33 cellular contexts compared by ENCODE assay signal in the genomic region with DNA sequence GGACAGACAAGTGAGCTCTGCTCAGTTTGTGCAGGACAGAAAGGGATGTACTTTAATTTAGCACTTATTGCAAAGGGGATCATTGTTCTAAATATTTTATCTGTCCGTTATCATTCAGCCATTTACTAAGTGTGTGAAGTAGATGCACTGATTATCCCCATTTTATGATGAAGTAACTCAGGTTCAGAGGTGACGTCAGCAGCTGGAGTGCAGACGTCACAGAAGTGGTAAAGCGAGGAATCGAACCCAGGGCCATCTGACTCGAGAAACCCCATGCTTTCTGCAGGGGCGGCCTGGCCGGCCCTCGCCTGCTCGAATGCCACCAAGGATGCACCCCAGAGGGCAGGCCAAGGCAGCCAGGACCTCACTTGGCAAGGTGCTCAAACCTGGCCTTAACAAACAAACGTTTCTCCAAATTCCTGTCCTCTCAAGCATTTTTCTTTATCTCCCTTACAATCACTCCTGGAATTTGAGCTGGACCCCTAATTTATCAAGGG.
"Had no signal": no experiment of that assay in that cellular context is flagged by ENCODE, and none has a peak within 500 bp of the region (broad histone marks: within the 10 kb centered on the region; RNA-seq: fewer than 3 reads in every experiment).

No MANE protein-coding gene starts in this region.

- H3K36me3 ChIP-seq: adrenal gland, brain microvascular endothelial cell, breast epithelium had no signal

- DNase-seq: activated B cell treated with CpG ODN at 0.5 μM for 24 hours; activated CD4-positive, alpha-beta memory T cell treated with anti-CD3 and anti-CD28 coated beads for 36 hours; activated CD4-positive, alpha-beta T cell treated with anti-CD3 and anti-CD28 coated beads for 4 hours; activated CD4-positive, alpha-beta T cell treated with anti-CD3 and anti-CD28 coated beads, Interleukin-2, amount 10 ng/mL, durations not matched to agents 24 days and 14 days; activated CD4-positive, alpha-beta T cell treated with anti-CD3 and anti-CD28 coated beads, Interleukin-2, amount 50 U/mL, for 1 hour; activated CD4-positive, alpha-beta T cell treated with anti-CD3 and anti-CD28 coated beads, Interleukin-2, amount 50 U/mL, for 4 hours; activated CD4-positive, CD25-positive, alpha-beta regulatory T cell treated with anti-CD3 and anti-CD28 coated beads, Interleukin-2, amount 50 U/mL, for 72 hours; activated CD8-positive, alpha-beta memory T cell treated with anti-CD3 and anti-CD28 coated beads, Interleukin-2, amount 50 U/mL, for 4 hours; activated CD8-positive, alpha-beta T cell treated with anti-CD3 and anti-CD28 coated beads for 36 hours; activated effector memory CD4-positive, alpha-beta T cell treated with anti-CD3 and anti-CD28 coated beads, Interleukin-2, amount 50 U/mL, for 16 hours; activated gamma-delta T cell treated with Interleukin-2 at 50 U/mL for 16 hours; activated naive CD4-positive, alpha-beta T cell; activated naive CD4-positive, alpha-beta T cell treated with anti-CD3 and anti-CD28 coated beads for 36 hours; activated naive CD4-positive, alpha-beta T cell treated with anti-CD3 and anti-CD28 coated beads, Interleukin-2, amount 50 U/mL, for 16 hours; activated naive CD8-positive, alpha-beta T cell treated with anti-CD3 and anti-CD28 coated beads for 36 hours; activated T-cell treated with anti-CD3 and anti-CD28 coated beads for 4 hours; activated T-cell treated with anti-CD3 and anti-CD28 coated beads, Interleukin-2, amount 50 U/mL, for 1 hour; activated T-cell treated with anti-CD3 and anti-CD28 coated beads, Interleukin-2, amount 50 U/mL, for 4 hours; activated T-cell treated with anti-CD3 and anti-CD28 coated beads, Interleukin-2, amount 50 U/mL, for 72 hours; adrenal gland; amniotic stem cell; body of pancreas; brain microvascular endothelial cell; central memory CD4-positive, alpha-beta T cell; T-helper 1 cell; T-helper 2 cell; T-helper 9 cell had no signal

- H3K9me3 ChIP-seq: adrenal gland, body of pancreas, breast epithelium had no signal

- FAIRE-seq: astrocyte, TTC549 had no signal

- H3K4me1 ChIP-seq: adrenal gland, body of pancreas, breast epithelium had no signal

- H3K27ac ChIP-seq: adrenal gland, body of pancreas, brain microvascular endothelial cell, breast epithelium, VCaP had no signal

- H3K4me3 ChIP-seq: adrenal gland, body of pancreas, breast epithelium had no signal

- H3K27me3 ChIP-seq: adrenal gland, body of pancreas, brain microvascular endothelial cell, breast epithelium had no signal

- ATAC-seq: activated CD8-positive, alpha-beta T cell treated with anti-CD3 and anti-CD28 coated beads for 36 hours; activated naive CD4-positive, alpha-beta T cell treated with anti-CD3 and anti-CD28 coated beads, Interleukin-2, amount 50 U/mL, for 72 hours; activated T-cell treated with anti-CD3 and anti-CD28 coated beads, Interleukin-2, amount 50 U/mL, for 4 hours; activated T-cell treated with anti-CD3 and anti-CD28 coated beads, Interleukin-2, amount 50 U/mL, for 72 hours; activated T-helper 17 cell treated with anti-CD3 and anti-CD28 coated beads, Interleukin-2, amount 50 U/mL, for 72 hours; body of pancreas had no signal
